Comparison of ENCODE assay signal across 8 cellular contexts in genomic region chr1:200979574-200980451, GRCh38. TPM values are rescaled to one million over a fixed set of nuclear protein-coding genes. Genes with fewer than 3 reads are reported as not detected.
A peak's percentile ranks its signal among the peaks of the same experiment; 100 is the strongest.
DNase-seq lines count a peak whose midpoint lies in the region; ATAC-seq and TF ChIP-seq lines count a peak whose summit lies in the region.

No MANE protein-coding gene starts in this region.

- peaks cover 0 to 11% (median 3%) of the 10 kb centered on the region in 8 donors for H3K9me3 ChIP-seq in spleen

- no peaks in the 10 kb centered on the region for H3K27me3 ChIP-seq in spleen (replicated peaks in 1 of 7)

- H3K36me3 Mint-ChIP-seq in activated CD4-positive, alpha-beta T cell treated with anti-CD3 and anti-CD28 coated beads, Interleukin-2, amount 10 ng/mL, durations not matched to agents 24 days and 14 days (ENCODE audit: low read depth) = peaks cover 62% of the 10 kb centered on the region
- peaks cover 16% of the 10 kb centered on the region for H3K36me3 Mint-ChIP-seq in endothelial cell (ENCODE audit: low read depth, unreplicated experiment)

- TF ChIP-seq POLR2A in spleen (IDR thresholded peaks at IDR 0.05) = no peak

- H3K4me3 ChIP-seq in spleen = no peak overlapping the region

- H3K4me1 Mint-ChIP-seq in activated CD4-positive, alpha-beta T cell treated with anti-CD3 and anti-CD28 coated beads, Interleukin-2, amount 10 ng/mL, durations not matched to agents 24 days and 14 days = no peaks in the 10 kb centered on the region
- H3K4me1 Mint-ChIP-seq in endothelial cell (ENCODE audit: unreplicated experiment) = no peaks in the 10 kb centered on the region

- ATAC-seq in HG03460 (IDR thresholded peaks at IDR 0.05; ENCODE audit: unreplicated experiment) (no peak), GM19397 (IDR thresholded peaks at IDR 0.05; ENCODE audit: unreplicated experiment) (no peak)

- 84 to 90% (median 89%) methylated on average over 12 to 13 of the region's 13 CpGs for WGBS in spleen, 5 donors

- H3K9me3 Mint-ChIP-seq in activated CD4-positive, alpha-beta T cell treated with anti-CD3 and anti-CD28 coated beads, Interleukin-2, amount 10 ng/mL, durations not matched to agents 24 days and 14 days = no peaks in the 10 kb centered on the region
- no peaks in the 10 kb centered on the region for H3K9me3 Mint-ChIP-seq in endothelial cell (ENCODE audit: unreplicated experiment)

- H3K27ac ChIP-seq in spleen = no peak overlapping the region

- peaks cover 3 to 100% (median 98%) of the 10 kb centered on the region in 6 donors for H3K36me3 ChIP-seq in spleen

- H3K4me3 Mint-ChIP-seq in activated CD4-positive, alpha-beta T cell treated with anti-CD3 and anti-CD28 coated beads, Interleukin-2, amount 10 ng/mL, durations not matched to agents 24 days and 14 days = no peak overlapping the region
- no peak overlapping the region for H3K4me3 Mint-ChIP-seq in endothelial cell (ENCODE audit: unreplicated experiment)

- no peaks in the 10 kb centered on the region for H3K27me3 Mint-ChIP-seq in activated CD4-positive, alpha-beta T cell treated with anti-CD3 and anti-CD28 coated beads, Interleukin-2, amount 10 ng/mL, durations not matched to agents 24 days and 14 days
- H3K27me3 Mint-ChIP-seq in endothelial cell (ENCODE audit: unreplicated experiment) = peaks cover 6% of the 10 kb centered on the region

- intact Hi-C loops in activated CD4-positive, alpha-beta T cell treated with anti-CD3 and anti-CD28 coated beads, Interleukin-2, amount 10 ng/mL, durations not matched to agents 24 days and 14 days (cut with micrococcal nuclease) = loop anchor here (1.0 to 2.0 kb wide), 2 partner anchors 63 to 135 kb away; no protein-coding TSS in a partner anchor
- intact Hi-C loops in spleen (cut with DNase I; ENCODE audit: low total_unique reads) = no loop called here

- TF ChIP-seq CTCF in endothelial cell (IDR thresholded peaks at IDR 0.05; ENCODE audit: unreplicated experiment) (peak; percentile 69), spleen (IDR thresholded peaks at IDR 0.05 in 8 of 11, conservative IDR thresholded peaks at IDR 0.05 in 3 of 11) (peak; percentile 33 to 82 (median 65))

- DNase-seq in NCI-H2196 (lab: John Stamatoyannopoulos, UW; ENCODE audit: unreplicated experiment) (peak; percentile 25), NCI-H2196 treated with DMSO at 0.1 percent for 48 hours (lab: John Stamatoyannopoulos, UW; ENCODE audit: unreplicated experiment) (no peak), NCI-H1092 treated with DMSO at 0.1 percent for 48 hours (lab: John Stamatoyannopoulos, UW) (peak; percentile 75), endothelial cell (ENCODE audit: low spot score) (peak; percentile 59), spleen (peak; percentile 88)
- DNase-seq in activated CD4-positive, alpha-beta T cell treated with anti-CD3 and anti-CD28 coated beads, Interleukin-2, amount 10 ng/mL, durations not matched to agents 24 days and 14 days = peak; percentile 89

- H3K27ac Mint-ChIP-seq in activated CD4-positive, alpha-beta T cell treated with anti-CD3 and anti-CD28 coated beads, Interleukin-2, amount 10 ng/mL, durations not matched to agents 24 days and 14 days = no peak overlapping the region
- H3K27ac Mint-ChIP-seq in endothelial cell (ENCODE audit: unreplicated experiment) = no peak overlapping the region

- H3K4me1 ChIP-seq in spleen = no peaks in the 10 kb centered on the region

RNA-seq across cellular contexts. Expression of gene KIF21B, which starts 43.7 kb away (rescaled TPM):
- 48.3 and 49.3 TPM in 2 replicates for total RNA-seq in activated CD4-positive, alpha-beta T cell treated with anti-CD3 and anti-CD28 coated beads, Interleukin-2, amount 10 ng/mL, durations not matched to agents 24 days and 14 days
- 8.4 TPM for total RNA-seq in endothelial cell (ENCODE audit: unreplicated experiment)
- 10 to 100 TPM; 27.1 to 49.0 (median 30.0) TPM for total RNA-seq in spleen
- 1 to 10 TPM; 3.0 to 9.3 (median 4.5) TPM for polyA plus RNA-seq in spleen
